Comparison of ENCODE assay signal across 25 cellular contexts in genomic region chr2:120673205-120673550, GRCh38.
DNase-seq lines count a peak whose midpoint lies in the region; ATAC-seq, FAIRE-seq and TF ChIP-seq lines count a peak whose summit lies in the region.
"Had no signal": no experiment of that assay in that cellular context is flagged by ENCODE, and none has a peak within 500 bp of the region (broad histone marks: within the 10 kb centered on the region; RNA-seq: fewer than 3 reads in every experiment).

No MANE protein-coding gene starts in this region.

- no peak overlapping the region for H3K27ac ChIP-seq in H1 (ENCODE audit: low read depth, low read length)
- H3K27ac ChIP-seq in neuronal stem cell (replicated peaks; ENCODE audit: low read length) = no peak overlapping the region
- H3K27ac ChIP-seq: A549; BLaER1 treated with 17β-estradiol and CSF1 and Interleukin-3, amounts not matched to agents 10 nM and 100 nM had no signal

- H3K27me3 Mint-ChIP-seq in stimulated activated naive CD8-positive, alpha-beta T cell treated with anti-CD3 and anti-CD28 coated beads, Interleukin-15, amount 100 ng/mL, for 72 hours = peaks cover 77% of the 10 kb centered on the region

- H3K56ac ChIP-seq in H1 (replicated peaks; ENCODE audit: insufficient read length, low read depth, low read length) = no peak overlapping the region

- no peak overlapping the region for H2BK120ac ChIP-seq in H1 (replicated peaks; ENCODE audit: low read depth, low read length)
- no peak overlapping the region for H2BK120ac ChIP-seq in neuronal stem cell (ENCODE audit: low read depth, low read length)

- peaks cover 0 to 5% of the 10 kb centered on the region in 2 donors for H3K9me3 Mint-ChIP-seq in stimulated activated naive CD8-positive, alpha-beta T cell treated with anti-CD3 and anti-CD28 coated beads, Interleukin-15, amount 100 ng/mL, for 72 hours
- H3K9me3 Mint-ChIP-seq: CD4-positive, alpha-beta T cell had no signal

- ATAC-seq in stimulated activated naive CD8-positive, alpha-beta T cell treated with anti-CD3 and anti-CD28 coated beads, Interleukin-15, amount 100 ng/mL, for 72 hours = peak; percentile 23
- no peak for ATAC-seq in stimulated activated naive CD8-positive, alpha-beta T cell treated with anti-CD3 and anti-CD28 coated beads, Interleukin-15, Interleukin-2, amounts not matched to agents 100 U/mL and 50 U/mL, for 24 hours
- ATAC-seq in HG03135 (IDR thresholded peaks at IDR 0.05; ENCODE audit: unreplicated experiment) = no peak
- ATAC-seq: GM23338 had no signal

- H3K27me3 ChIP-seq in H1 (replicated peaks in 1 of 4; ENCODE audit: control insufficient read depth in 3 of 4, extremely low read depth in 1 of 4, insufficient read depth in 3 of 4, low read length in 3 of 4) (peaks cover 0 to 37% (median 26%) of the 10 kb centered on the region in 4 experiments; a peak in 6 of 7 replicates), neuronal stem cell (ENCODE audit: control insufficient read depth in 3 of 3, insufficient read depth in 3 of 3, low read depth in 1 of 3, low read length in 3 of 3) (peaks cover 0 to 45% (median 29%) of the 10 kb centered on the region in 3 experiments), H7 (ENCODE audit: control insufficient read depth, insufficient read depth, low read length) (peaks cover 7% of the 10 kb centered on the region)
- H3K27me3 ChIP-seq: BE2C had no signal

- no peak for TF ChIP-seq RAD21 in H1 (IDR thresholded peaks at IDR 0.05 in 1 of 2, conservative IDR thresholded peaks at IDR 0.05 in 1 of 2; ENCODE audit: low read depth in 2 of 2, low read length in 2 of 2)

- no peak for TF ChIP-seq POLR2A in H1 (IDR thresholded peaks at IDR 0.05; ENCODE audit: control extremely low read depth in 1 of 2, low read depth in 2 of 2, low read length in 2 of 2)

- no peak overlapping the region for H3K18ac ChIP-seq in H1 (ENCODE audit: extremely low read depth, low read length)
- peak overlapping the region; percentile 65 for H3K18ac ChIP-seq in neuronal stem cell (ENCODE audit: low read length)

- no peak overlapping the region for H2AFZ ChIP-seq in H1 (ENCODE audit: low read length)
- H2AFZ ChIP-seq in neuronal stem cell (ENCODE audit: low read length) = no peak overlapping the region
- H2AFZ ChIP-seq: GM23338 had no signal

- no peak for TF ChIP-seq CTCF in H1 (IDR thresholded peaks at IDR 0.05; ENCODE audit: control extremely low read depth in 1 of 3, insufficient read depth in 1 of 3, low read depth in 1 of 3, low read length in 3 of 3)

- H3K14ac ChIP-seq in H1 (ENCODE audit: insufficient read length) = no peak overlapping the region
- H3K14ac ChIP-seq in neuronal stem cell (ENCODE audit: low read length) = peak overlapping the region; percentile 97

- H3K4me3 ChIP-seq in H1 (ENCODE audit: extremely low read depth in 1 of 4, insufficient read depth in 2 of 4, low read depth in 3 of 4, low read length in 4 of 4) (no peak overlapping the region), neuronal stem cell (ENCODE audit: low read length in 2 of 2) (no peak overlapping the region), H7 (ENCODE audit: insufficient read depth, low read depth, low read length) (no peak overlapping the region)
- H3K4me3 ChIP-seq: A549; BLaER1 treated with 17β-estradiol and CSF1 and Interleukin-3, amounts not matched to agents 10 nM and 100 nM; GM23338 had no signal

- H2BK5ac ChIP-seq in H1 (ENCODE audit: low read depth, low read length) = no peak overlapping the region
- no peak overlapping the region for H2BK5ac ChIP-seq in neuronal stem cell (ENCODE audit: low read length)

- TF ChIP-seq EP300 in H1 (IDR thresholded peaks at IDR 0.05; ENCODE audit: borderline replicate concordance in 1 of 2, low read depth in 2 of 2, low read length in 2 of 2) = no peak

- no peaks in the 10 kb centered on the region for H3K79me2 ChIP-seq in H1 (ENCODE audit: control insufficient read depth in 1 of 2, insufficient read depth in 2 of 2, low read length in 2 of 2)

- H3K4ac ChIP-seq in H1 (replicated peaks; ENCODE audit: insufficient read length, low read depth, low read length) (no peak overlapping the region), neuronal stem cell (ENCODE audit: low read length) (no peak overlapping the region)

- WGBS in H1 (ENCODE audit: extremely low coverage in 1 of 2, insufficient coverage in 1 of 2, insufficient read length in 1 of 2, insufficient replicate concordance in 2 of 2, low coverage in 1 of 2, low lambda C conversion rate in 2 of 2, missing lambda C conversion rate in 1 of 2), 2 experiments = 91% methylated on average over 9 of the region's 9 CpGs; no CpG with 5 or more reads in 1 of the 2 experiments
- no CpG with 5 or more reads among the region's 9 CpGs for WGBS in neuronal stem cell (ENCODE audit: extremely low coverage in 2 of 2, insufficient read length in 2 of 2, insufficient replicate concordance in 1 of 2), 2 donors

- H3K27ac Mint-ChIP-seq in stimulated activated naive CD8-positive, alpha-beta T cell treated with anti-CD3 and anti-CD28 coated beads, Interleukin-15, amount 100 ng/mL, for 72 hours = no peak overlapping the region
- H3K27ac Mint-ChIP-seq: CD14-positive monocyte; CD4-positive, alpha-beta T cell; CD8-positive, alpha-beta memory T cell; GM23338 had no signal

- no peak overlapping the region for H2BK20ac ChIP-seq in H1 (ENCODE audit: low read length)

- no peak overlapping the region for H2AK5ac ChIP-seq in H1 (ENCODE audit: low read depth, low read length)
- H2AK5ac ChIP-seq in neuronal stem cell (ENCODE audit: low read depth, low read length) = peak overlapping the region; percentile 74

- no peak overlapping the region for H4K5ac ChIP-seq in H1 (ENCODE audit: insufficient read length, low read depth, low read length)

- H3K79me1 ChIP-seq in H1 (ENCODE audit: low read depth, low read length) (no peaks in the 10 kb centered on the region), neuronal stem cell (ENCODE audit: low read depth, low read length) (no peaks in the 10 kb centered on the region)

- H3K9ac ChIP-seq in H1 (replicated peaks in 1 of 4; ENCODE audit: extremely low read depth in 1 of 4, low read depth in 3 of 4, low read length in 3 of 4) = no peak overlapping the region
- peak overlapping the region; percentile 55 for H3K9ac ChIP-seq in neuronal stem cell (ENCODE audit: low read depth, low read length, poor library complexity)
- H3K9ac ChIP-seq: BLaER1 treated with 17β-estradiol and CSF1 and Interleukin-3, amounts not matched to agents 10 nM and 100 nM had no signal

- H4K91ac ChIP-seq in H1 (replicated peaks; ENCODE audit: insufficient read length, low read length) (peak overlapping the region; percentile 19), neuronal stem cell (ENCODE audit: low read depth, low read length, poor library complexity) (no peak overlapping the region)

- H3K4me3 Mint-ChIP-seq in stimulated activated naive CD8-positive, alpha-beta T cell treated with anti-CD3 and anti-CD28 coated beads, Interleukin-15, amount 100 ng/mL, for 72 hours = no peak overlapping the region
- H3K4me3 Mint-ChIP-seq: CD14-positive monocyte; CD4-positive, alpha-beta T cell; CD8-positive, alpha-beta memory T cell; GM23338 had no signal

- H2BK15ac ChIP-seq in H1 (ENCODE audit: low read length) (peak overlapping the region; percentile 12; the same call in 1 of the 2 replicates), neuronal stem cell (ENCODE audit: low read length) (no peak overlapping the region)

- H3K9me3 ChIP-seq in H1 (ENCODE audit: insufficient read depth in 2 of 2, low read depth in 1 of 2, low read length in 1 of 2) = no peaks in the 10 kb centered on the region
- peaks cover 0 to 2% of the 10 kb centered on the region in 2 donors for H3K9me3 ChIP-seq in neuronal stem cell (replicated peaks in 1 of 2; ENCODE audit: control insufficient read depth in 2 of 2, insufficient read depth in 1 of 2, low read depth in 1 of 2, low read length in 2 of 2)
- H3K9me3 ChIP-seq: BE2C; BLaER1 treated with 17β-estradiol and CSF1 and Interleukin-3, amounts not matched to agents 10 nM and 100 nM had no signal

- H3K4me1 Mint-ChIP-seq in stimulated activated naive CD8-positive, alpha-beta T cell treated with anti-CD3 and anti-CD28 coated beads, Interleukin-15, amount 100 ng/mL, for 72 hours = peaks cover 10% of the 10 kb centered on the region
- H3K4me1 Mint-ChIP-seq: CD14-positive monocyte had no signal

- H3K4me2 ChIP-seq in H1 (ENCODE audit: insufficient read depth in 1 of 2, low read depth in 2 of 2, low read length in 2 of 2) (no peak overlapping the region), neuronal stem cell (ENCODE audit: insufficient read depth, low read length, poor library complexity, severe bottlenecking) (no peak overlapping the region)
- H3K4me2 ChIP-seq: A549, GM23338 had no signal

- no peak overlapping the region for H2BK12ac ChIP-seq in H1 (ENCODE audit: low read depth, low read length)
- no peak overlapping the region for H2BK12ac ChIP-seq in neuronal stem cell (ENCODE audit: low read length)

- H3K23ac ChIP-seq in H1 (ENCODE audit: insufficient read length) = no peak overlapping the region
- peak overlapping the region; percentile 48 for H3K23ac ChIP-seq in neuronal stem cell (ENCODE audit: low read depth, low read length, poor library complexity)

- no peak for FAIRE-seq in H1 (lab: Jason Lieb, UNC)
- FAIRE-seq: A549, GM12891, GM18507, H54 had no signal

- no peak for DNase-seq in stimulated activated naive CD8-positive, alpha-beta T cell treated with anti-CD3 and anti-CD28 coated beads, Interleukin-15, amount 100 ng/mL, for 72 hours
- DNase-seq in stimulated activated naive CD8-positive, alpha-beta T cell treated with anti-CD3 and anti-CD28 coated beads, Interleukin-15, Interleukin-2, amounts not matched to agents 100 U/mL and 50 U/mL, for 24 hours = no peak
- DNase-seq in H1 (ENCODE audit: low read depth in 1 of 2, low spot score in 2 of 2) (no peak), neuronal stem cell (ENCODE audit: low spot score) (no peak), hippocampal formation (lab: John Stamatoyannopoulos, UW) (no peak), H7 (no peak)
- DNase-seq: 8988T; ACHN; AML-193; BE2C; Calu3; CD4-positive, alpha-beta T cell; CD8-positive, alpha-beta memory T cell; COR-L47; DMS53; GF-D8; HCEC 1CT had no signal

- POLR2A ChIA-PET in H1 (lab: Charles Lee; ENCODE audit: partially characterized antibody) = interaction anchor here (3.0 kb wide), 1 partner anchor 402 kb away, joined by 9 read pairs; no protein-coding TSS in a partner anchor

- no peak overlapping the region; the same call in 1 of the 2 replicates for H4K8ac ChIP-seq in H1 (ENCODE audit: extremely low read depth, insufficient read depth, low read length)
- H4K8ac ChIP-seq in neuronal stem cell (ENCODE audit: low read depth, low read length) = no peak overlapping the region

- H4K20me1 ChIP-seq in H1 (replicated peaks in 1 of 2; ENCODE audit: control insufficient read depth in 1 of 2, insufficient read depth in 2 of 2, low read length in 2 of 2) = no peaks in the 10 kb centered on the region
- H4K20me1 ChIP-seq: BLaER1 treated with 17β-estradiol and CSF1 and Interleukin-3, amounts not matched to agents 10 nM and 100 nM had no signal

- H3K4me1 ChIP-seq in H1 (replicated peaks in 1 of 4; ENCODE audit: control insufficient read depth in 3 of 4, insufficient read depth in 4 of 4, low read length in 3 of 4) (peaks cover 0 to 6% (median 0%) of the 10 kb centered on the region in 4 experiments; a peak in 2 of 7 replicates), neuronal stem cell (ENCODE audit: control insufficient read depth in 2 of 2, insufficient read depth in 1 of 2, low read depth in 1 of 2, low read length in 2 of 2) (no peaks in the 10 kb centered on the region)
- H3K4me1 ChIP-seq: BE2C had no signal

- no peaks in the 10 kb centered on the region for H3K23me2 ChIP-seq in H1 (ENCODE audit: low read depth, low read length)

- CTCF ChIA-PET in H1 (lab: Charles Lee; ENCODE audit: partially characterized antibody) = interaction anchor here (0.9 to 5.7 kb wide), 6 partner anchors 16 to 333 kb away, joined by 3 to 58 read pairs (median 4); no protein-coding TSS in a partner anchor

- H3K36me3 ChIP-seq in H1 (ENCODE audit: control insufficient read depth in 2 of 4, insufficient read depth in 4 of 4, low read length in 3 of 4) (no peaks in the 10 kb centered on the region), neuronal stem cell (replicated peaks in 1 of 2; ENCODE audit: control insufficient read depth in 2 of 2, insufficient read depth in 2 of 2, low read length in 2 of 2) (no peaks in the 10 kb centered on the region), H7 (replicated peaks; ENCODE audit: control insufficient read depth, insufficient read depth, low read length) (no peaks in the 10 kb centered on the region)
- H3K36me3 ChIP-seq: BE2C; BLaER1 treated with 17β-estradiol and CSF1 and Interleukin-3, amounts not matched to agents 10 nM and 100 nM had no signal
